Comparison of ENCODE assay signal across 9 cellular contexts in the genomic region with DNA sequence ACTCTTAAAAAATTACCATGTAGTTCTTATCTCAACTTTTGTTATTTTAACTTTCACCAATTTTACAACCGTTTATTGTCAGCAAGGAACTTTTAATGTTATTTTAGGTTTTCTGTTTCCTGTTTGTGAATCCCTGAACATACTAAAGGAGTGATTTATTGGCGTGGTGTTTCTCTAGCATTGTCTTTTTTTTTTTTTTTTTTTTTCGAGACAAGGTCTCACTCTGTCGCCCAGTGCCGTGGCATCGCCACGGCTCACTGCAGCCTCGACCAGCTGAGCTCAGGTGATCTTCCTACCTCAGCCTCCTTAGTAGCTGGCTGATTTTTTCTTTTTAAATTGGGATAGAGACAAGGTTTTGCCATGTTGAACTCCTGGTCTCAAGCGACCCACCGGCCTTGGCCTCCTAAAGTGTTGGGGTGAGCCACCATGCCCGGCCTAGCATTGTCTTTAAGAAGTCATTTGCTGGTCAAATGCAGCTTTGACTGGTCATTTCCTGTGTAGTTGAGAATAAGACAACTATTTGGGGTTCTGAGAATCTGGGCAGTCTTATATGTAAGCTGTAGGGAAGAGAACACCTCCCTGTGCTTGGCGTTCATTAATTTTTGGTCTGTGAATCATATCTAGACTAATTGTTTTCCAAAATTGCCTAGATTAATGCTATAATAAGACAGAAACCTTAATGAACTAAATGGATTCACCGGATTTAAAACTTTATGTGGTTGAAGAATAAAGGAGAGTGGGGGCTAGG. TPM values are rescaled to one million over a fixed set of nuclear protein-coding genes. Genes with fewer than 3 reads are reported as not detected.
A peak's percentile ranks its signal among the peaks of the same experiment; 100 is the strongest.
DNase-seq lines count a peak whose midpoint lies in the region; ATAC-seq and TF ChIP-seq lines count a peak whose summit lies in the region.
"Had no signal": no experiment of that assay in that cellular context is flagged by ENCODE, and none has a peak within 500 bp of the region (broad histone marks: within the 10 kb centered on the region; RNA-seq: fewer than 3 reads in every experiment).

No MANE protein-coding gene starts in this region.

- no peaks in the 10 kb centered on the region for H3K27me3 ChIP-seq in brain microvascular endothelial cell (replicated peaks)
- H3K27me3 ChIP-seq: foreskin keratinocyte had no signal

- peak overlapping the region; percentile 97 to 99 (median 98) for H3K27ac Mint-ChIP-seq in naive B cell

- peaks cover 20 to 21% of the 10 kb centered on the region in 2 donors for H3K36me3 Mint-ChIP-seq in naive B cell

- no peak for TF ChIP-seq CTCF in brain microvascular endothelial cell (IDR thresholded peaks at IDR 0.05; ENCODE audit: low read depth, low read length, missing control alignments)

- H3K4me3 ChIP-seq in brain microvascular endothelial cell (ENCODE audit: low read depth, low read length) = peak overlapping the region; percentile 96

- no peaks in the 10 kb centered on the region for H3K9me3 Mint-ChIP-seq in naive B cell

- DNase-seq in A172 (ENCODE audit: low spot score) = peak; percentile 58
- peak; percentile 51 for DNase-seq in HT-29 (ENCODE audit: low spot score)
- peak; percentile 40 for DNase-seq in brain microvascular endothelial cell
- peak; percentile 39 for DNase-seq in naive B cell
- DNase-seq in hypothalamus (lab: John Stamatoyannopoulos, UW) = no peak
- no peak for DNase-seq in retina
- no peak for DNase-seq in stimulated activated CD4-positive, alpha-beta T cell treated with anti-CD3 and anti-CD28 coated beads, Interleukin-12 subunit alpha, Interleukin-12 subunit beta, amount 100 ng/mL, for 4 hours

- peak overlapping the region; percentile 74 for H3K27ac ChIP-seq in brain microvascular endothelial cell

- in situ Hi-C loops in brain microvascular endothelial cell (cut with HindIII; ENCODE audit: low pct_ligation_motif_present, low sequenced_read_pairs) = no loop called here

- peaks cover 0 to 4% (median 0%) of the 10 kb centered on the region in 3 donors for H3K27me3 Mint-ChIP-seq in naive B cell

- peak overlapping the region; percentile 96 to 99 (median 98) for H3K4me3 Mint-ChIP-seq in naive B cell

- peaks cover 30 to 49% (median 41%) of the 10 kb centered on the region in 3 donors for H3K4me1 Mint-ChIP-seq in naive B cell

- peak; percentile 22 for ATAC-seq in GM19023 (IDR thresholded peaks at IDR 0.05; ENCODE audit: unreplicated experiment)
- ATAC-seq in naive B cell (ENCODE audit: low read depth in 2 of 2) = peak; percentile 12 to 19
- ATAC-seq: foreskin keratinocyte had no signal

- H3K36me3 ChIP-seq in brain microvascular endothelial cell (replicated peaks) = peaks cover 15% of the 10 kb centered on the region

RNA-seq across cellular contexts. Expression of a gene that starts 2.1 kb away (rescaled TPM):
- total RNA-seq in A172 (2014; rRNA removed; shearing (Covaris generic)) = 43.7 and 52.1 TPM in 2 replicates
- total RNA-seq in HT-29 (2014; rRNA removed; shearing (Covaris generic)) = 17.5 and 21.5 TPM in 2 replicates
- polyA plus RNA-seq in naive B cell (ENCODE audit: low read depth in 6 of 6) = 100 to 1,000 TPM in 4 of 6 donors, 10 to 100 TPM in 2; 84.7 to 131 (median 125) TPM

RNA-seq across cellular contexts. Expression of a gene that starts 25.4 kb away (rescaled TPM):
- total RNA-seq in A172 (2014; rRNA removed; shearing (Covaris generic)) = 0.09 and 0.34 TPM in 2 replicates
- total RNA-seq in HT-29 (2014; rRNA removed; shearing (Covaris generic)) = not detected in 2 replicates
- not detected for polyA plus RNA-seq in naive B cell (ENCODE audit: low read depth in 6 of 6)

Comparison
In these comparisons a context has a peak if more than half of its experiments do, and no peak if none do; other contexts are left out.
1. DNase-seq: peak in A172 (single experiment), HT-29 (single experiment), brain microvascular endothelial cell (single experiment) and naive B cell (single experiment); none in hypothalamus (0 of 51), retina (single experiment) and stimulated activated CD4-positive, alpha-beta T cell treated with anti-CD3 and anti-CD28 coated beads, Interleukin-12 subunit alpha, Interleukin-12 subunit beta, amount 100 ng/mL, for 4 hours (single experiment).